Comparison of ENCODE assay signal across 2 cellular contexts in the genomic region with DNA sequence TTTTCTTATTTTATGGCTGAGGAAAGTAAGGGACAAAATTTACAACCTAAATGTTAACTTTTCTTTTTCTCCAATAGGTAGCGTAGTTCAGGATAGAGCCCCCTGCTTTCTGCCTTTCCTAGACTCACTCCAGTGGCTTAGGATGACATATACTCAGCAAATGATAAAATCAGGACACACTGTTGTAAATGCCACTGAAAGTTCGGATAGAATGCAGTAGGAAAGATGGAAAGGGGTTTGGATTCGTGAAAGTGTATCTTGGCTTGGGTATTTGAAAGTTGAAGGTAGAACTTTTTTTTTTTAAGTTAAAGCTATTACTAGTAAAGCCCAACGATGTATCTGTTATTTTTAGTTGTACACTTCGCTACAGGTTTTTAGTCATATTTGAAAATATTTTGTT.
TF ChIP-seq lines count a peak whose summit lies in the region.

No MANE protein-coding gene starts in this region.

TF ChIP-seq in SK-N-SH, 30 proteins besides CTCF, POLR2A, EP300 and RAD21:
- TF ChIP-seq RFX5 (IDR thresholded peaks at IDR 0.05; ENCODE audit: low read length) = no peak

TF ChIP-seq in SK-N-SH treated with all-trans-retinoic acid at 6 μM for 48 hours, 23 proteins besides CTCF, POLR2A, EP300 and RAD21:
- TF ChIP-seq ZNF70 (CRISPR knock-in tag; IDR thresholded peaks at IDR 0.05) (no peak), ZNF8 (CRISPR knock-in tag; IDR thresholded peaks at IDR 0.05) (no peak), ESRRG (CRISPR knock-in tag; IDR thresholded peaks at IDR 0.05) (no peak), GLIS3 (CRISPR knock-in tag; IDR thresholded peaks at IDR 0.05) (no peak), ZFP30 (CRISPR knock-in tag; IDR thresholded peaks at IDR 0.05) (no peak), SNAI2 (CRISPR knock-in tag; IDR thresholded peaks at IDR 0.05) (no peak), ZNF565 (CRISPR knock-in tag; conservative IDR thresholded peaks at IDR 0.05; ENCODE audit: low read depth) (no peak), ZC3H10 (CRISPR knock-in tag; IDR thresholded peaks at IDR 0.05) (no peak), TOX (CRISPR knock-in tag; IDR thresholded peaks at IDR 0.05; ENCODE audit: borderline replicate concordance) (no peak), OSR1 (CRISPR knock-in tag; IDR thresholded peaks at IDR 0.05) (no peak)
- TF ChIP-seq, protein P1, sequence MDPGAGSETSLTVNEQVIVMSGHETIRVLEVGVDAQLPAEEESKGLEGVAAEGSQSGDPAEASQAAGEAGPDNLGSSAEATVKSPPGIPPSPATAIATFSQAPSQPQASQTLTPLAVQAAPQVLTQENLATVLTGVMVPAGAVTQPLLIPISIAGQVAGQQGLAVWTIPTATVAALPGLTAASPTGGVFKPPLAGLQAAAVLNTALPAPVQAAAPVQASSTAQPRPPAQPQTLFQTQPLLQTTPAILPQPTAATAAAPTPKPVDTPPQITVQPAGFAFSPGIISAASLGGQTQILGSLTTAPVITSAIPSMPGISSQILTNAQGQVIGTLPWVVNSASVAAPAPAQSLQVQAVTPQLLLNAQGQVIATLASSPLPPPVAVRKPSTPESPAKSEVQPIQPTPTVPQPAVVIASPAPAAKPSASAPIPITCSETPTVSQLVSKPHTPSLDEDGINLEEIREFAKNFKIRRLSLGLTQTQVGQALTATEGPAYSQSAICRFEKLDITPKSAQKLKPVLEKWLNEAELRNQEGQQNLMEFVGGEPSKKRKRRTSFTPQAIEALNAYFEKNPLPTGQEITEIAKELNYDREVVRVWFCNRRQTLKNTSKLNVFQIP (CRISPR knock-in tag; IDR thresholded peaks at IDR 0.05; ENCODE audit: borderline replicate concordance, low read depth) = no peak
- TF ChIP-seq, protein P2, sequence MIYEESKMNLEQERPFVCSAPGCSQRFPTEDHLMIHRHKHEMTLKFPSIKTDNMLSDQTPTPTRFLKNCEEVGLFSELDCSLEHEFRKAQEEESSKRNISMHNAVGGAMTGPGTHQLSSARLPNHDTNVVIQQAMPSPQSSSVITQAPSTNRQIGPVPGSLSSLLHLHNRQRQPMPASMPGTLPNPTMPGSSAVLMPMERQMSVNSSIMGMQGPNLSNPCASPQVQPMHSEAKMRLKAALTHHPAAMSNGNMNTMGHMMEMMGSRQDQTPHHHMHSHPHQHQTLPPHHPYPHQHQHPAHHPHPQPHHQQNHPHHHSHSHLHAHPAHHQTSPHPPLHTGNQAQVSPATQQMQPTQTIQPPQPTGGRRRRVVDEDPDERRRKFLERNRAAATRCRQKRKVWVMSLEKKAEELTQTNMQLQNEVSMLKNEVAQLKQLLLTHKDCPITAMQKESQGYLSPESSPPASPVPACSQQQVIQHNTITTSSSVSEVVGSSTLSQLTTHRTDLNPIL (CRISPR knock-in tag; IDR thresholded peaks at IDR 0.05; ENCODE audit: low read depth) = no peak
- TF ChIP-seq, protein P3, sequence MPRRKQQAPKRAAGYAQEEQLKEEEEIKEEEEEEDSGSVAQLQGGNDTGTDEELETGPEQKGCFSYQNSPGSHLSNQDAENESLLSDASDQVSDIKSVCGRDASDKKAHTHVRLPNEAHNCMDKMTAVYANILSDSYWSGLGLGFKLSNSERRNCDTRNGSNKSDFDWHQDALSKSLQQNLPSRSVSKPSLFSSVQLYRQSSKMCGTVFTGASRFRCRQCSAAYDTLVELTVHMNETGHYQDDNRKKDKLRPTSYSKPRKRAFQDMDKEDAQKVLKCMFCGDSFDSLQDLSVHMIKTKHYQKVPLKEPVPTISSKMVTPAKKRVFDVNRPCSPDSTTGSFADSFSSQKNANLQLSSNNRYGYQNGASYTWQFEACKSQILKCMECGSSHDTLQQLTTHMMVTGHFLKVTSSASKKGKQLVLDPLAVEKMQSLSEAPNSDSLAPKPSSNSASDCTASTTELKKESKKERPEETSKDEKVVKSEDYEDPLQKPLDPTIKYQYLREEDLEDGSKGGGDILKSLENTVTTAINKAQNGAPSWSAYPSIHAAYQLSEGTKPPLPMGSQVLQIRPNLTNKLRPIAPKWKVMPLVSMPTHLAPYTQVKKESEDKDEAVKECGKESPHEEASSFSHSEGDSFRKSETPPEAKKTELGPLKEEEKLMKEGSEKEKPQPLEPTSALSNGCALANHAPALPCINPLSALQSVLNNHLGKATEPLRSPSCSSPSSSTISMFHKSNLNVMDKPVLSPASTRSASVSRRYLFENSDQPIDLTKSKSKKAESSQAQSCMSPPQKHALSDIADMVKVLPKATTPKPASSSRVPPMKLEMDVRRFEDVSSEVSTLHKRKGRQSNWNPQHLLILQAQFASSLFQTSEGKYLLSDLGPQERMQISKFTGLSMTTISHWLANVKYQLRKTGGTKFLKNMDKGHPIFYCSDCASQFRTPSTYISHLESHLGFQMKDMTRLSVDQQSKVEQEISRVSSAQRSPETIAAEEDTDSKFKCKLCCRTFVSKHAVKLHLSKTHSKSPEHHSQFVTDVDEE (CRISPR knock-in tag; IDR thresholded peaks at IDR 0.05) = no peak
